20 cellular contexts compared by ENCODE assay signal in the genomic region with DNA sequence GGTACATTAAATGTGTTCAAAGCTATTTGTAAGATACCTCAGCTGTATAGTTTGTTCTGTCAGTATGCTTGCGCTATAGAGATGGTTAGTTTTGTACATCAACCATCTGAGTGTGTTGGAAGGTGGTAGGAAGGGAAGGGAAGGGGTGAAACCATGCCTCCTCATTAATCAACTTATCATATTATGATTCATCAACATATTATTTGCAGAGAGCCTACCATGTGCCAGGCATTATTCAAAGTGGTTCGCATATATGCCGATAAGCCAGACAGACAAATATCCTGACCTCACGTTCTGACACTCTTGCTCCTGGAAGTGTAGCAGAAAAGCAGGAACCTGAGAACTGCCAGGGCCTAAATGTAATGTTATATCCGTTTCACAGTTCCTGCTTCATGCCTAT.
"Had no signal": no experiment of that assay in that cellular context is flagged by ENCODE, and none has a peak within 500 bp of the region (broad histone marks: within the 10 kb centered on the region; RNA-seq: fewer than 3 reads in every experiment).

No MANE protein-coding gene starts in this region.

- H3K4me3 Mint-ChIP-seq: activated CD4-positive, alpha-beta T cell treated with anti-CD3 and anti-CD28 coated beads for 36 hours; activated CD8-positive, alpha-beta T cell treated with anti-CD3 and anti-CD28 coated beads, Interleukin-2, amount 10 ng/mL, durations not matched to agents 7 days and 5 days; activated T-helper 1 cell treated with anti-CD3 and anti-CD28 coated beads, Interleukin-12 subunit alpha, Interleukin-12 subunit beta, Interleukin-2, Interleukin-4 antibody, amounts not matched to agents 30 ng/mL and 10 ng/mL and 1 ng/mL, durations not matched to agents 14 hours and 24 hours and 36 hours; central memory CD8-positive, alpha-beta T cell; dendritic cell treated with granulocyte-macrophage colony-stimulating factor and Interleukin-4, amounts not matched to agents 40 ng/mL and 50 ng/mL, for 4 days; effector memory CD8-positive, alpha-beta T cell; memory B cell; nephron progenitor cell had no signal

- H3K4me3 ChIP-seq: heart left ventricle, left lung, thyroid gland, uterus had no signal

- DNase-seq: activated CD4-positive, alpha-beta T cell treated with anti-CD3 and anti-CD28 coated beads for 36 hours; activated CD8-positive, alpha-beta T cell treated with anti-CD3 and anti-CD28 coated beads, Interleukin-2, amount 10 ng/mL, durations not matched to agents 7 days and 5 days; activated naive CD4-positive, alpha-beta T cell; effector memory CD8-positive, alpha-beta T cell; erythroblast; foreskin melanocyte; heart left ventricle; left lung; nephron progenitor cell; stimulated activated CD4-positive, alpha-beta T cell treated with anti-CD3 and anti-CD28 coated beads, Interleukin-15, amount 100 ng/mL, for 24 hours; stimulated activated CD4-positive, alpha-beta T cell treated with anti-CD3 and anti-CD28 coated beads, Interleukin-4, amount 100 ng/mL, for 4 hours; T-helper 9 cell; thyroid gland; uterus had no signal

- H3K36me3 Mint-ChIP-seq: memory B cell had no signal

- ATAC-seq: activated CD4-positive, alpha-beta T cell treated with anti-CD3 and anti-CD28 coated beads for 36 hours; activated CD8-positive, alpha-beta T cell treated with anti-CD3 and anti-CD28 coated beads, Interleukin-2, amount 10 ng/mL, durations not matched to agents 7 days and 5 days; effector memory CD8-positive, alpha-beta T cell; heart left ventricle had no signal

- H3K9me3 Mint-ChIP-seq: activated T-helper 1 cell treated with anti-CD3 and anti-CD28 coated beads, Interleukin-12 subunit alpha, Interleukin-12 subunit beta, Interleukin-2, Interleukin-4 antibody, amounts not matched to agents 30 ng/mL and 10 ng/mL and 1 ng/mL, durations not matched to agents 14 hours and 24 hours and 36 hours; central memory CD8-positive, alpha-beta T cell; dendritic cell treated with granulocyte-macrophage colony-stimulating factor and Interleukin-4, amounts not matched to agents 40 ng/mL and 50 ng/mL, for 4 days; effector memory CD8-positive, alpha-beta T cell; memory B cell had no signal

- H3K4me1 Mint-ChIP-seq: activated CD4-positive, alpha-beta T cell treated with anti-CD3 and anti-CD28 coated beads for 36 hours; central memory CD8-positive, alpha-beta T cell; memory B cell had no signal

- H3K27ac Mint-ChIP-seq: activated CD4-positive, alpha-beta T cell treated with anti-CD3 and anti-CD28 coated beads for 36 hours; activated CD8-positive, alpha-beta T cell treated with anti-CD3 and anti-CD28 coated beads, Interleukin-2, amount 10 ng/mL, durations not matched to agents 7 days and 5 days; activated T-helper 1 cell treated with anti-CD3 and anti-CD28 coated beads, Interleukin-12 subunit alpha, Interleukin-12 subunit beta, Interleukin-2, Interleukin-4 antibody, amounts not matched to agents 30 ng/mL and 10 ng/mL and 1 ng/mL, durations not matched to agents 14 hours and 24 hours and 36 hours; dendritic cell treated with granulocyte-macrophage colony-stimulating factor and Interleukin-4, amounts not matched to agents 40 ng/mL and 50 ng/mL, for 4 days; effector memory CD8-positive, alpha-beta T cell; memory B cell; nephron progenitor cell had no signal

- H3K27ac ChIP-seq: heart left ventricle, left lung, parathyroid adenoma, thyroid gland, uterus, VCaP had no signal
